ENCODE assay signal across 22 cellular contexts in genomic region chr18:23269931-23270330, GRCh38.
"Had no signal": no experiment of that assay in that cellular context is flagged by ENCODE, and none has a peak within 500 bp of the region (broad histone marks: within the 10 kb centered on the region; RNA-seq: fewer than 3 reads in every experiment).

No MANE protein-coding gene starts in this region.

- H3K9me3 ChIP-seq: prostate gland, right lobe of liver, suprapubic skin, thyroid gland had no signal

- H3K27me3 Mint-ChIP-seq: type B pancreatic cell had no signal

- H3K27me3 ChIP-seq: esophagus muscularis mucosa, gastroesophageal sphincter, right lobe of liver, suprapubic skin, thyroid gland had no signal

- H3K79me2 ChIP-seq: parathyroid adenoma had no signal

- H3K27ac ChIP-seq: epithelial cell of prostate, esophagus muscularis mucosa, gastroesophageal sphincter, left ventricle myocardium inferior, parathyroid adenoma, prostate gland, right lobe of liver, suprapubic skin, thyroid gland had no signal

- H3K4me1 ChIP-seq: esophagus muscularis mucosa, gastroesophageal sphincter, parathyroid adenoma, prostate gland, right lobe of liver, suprapubic skin, thyroid gland had no signal

- H3K36me3 ChIP-seq: esophagus muscularis mucosa, gastroesophageal sphincter, prostate gland, right lobe of liver, suprapubic skin, thyroid gland had no signal

- H3K4me3 ChIP-seq: esophagus muscularis mucosa, gastroesophageal sphincter, left ventricle myocardium inferior, lung, prostate gland, right lobe of liver, suprapubic skin, thyroid gland had no signal

- H3K27ac Mint-ChIP-seq: nephron progenitor cell; stimulated activated effector memory CD8-positive, alpha-beta T cell treated with anti-CD3 and anti-CD28 coated beads, Interleukin-12 subunit alpha, Interleukin-12 subunit beta, amount 100 ng/mL, for 72 hours; type B pancreatic cell had no signal

- DNase-seq: effector memory CD4-positive, alpha-beta T cell; glutamatergic neuron; kidney; left cardiac atrium; left ventricle myocardium inferior; mesenchymal stem cell; midbrain; nephron progenitor cell; retina; right lobe of liver; stimulated activated CD4-positive, alpha-beta T cell treated with anti-CD3 and anti-CD28 coated beads, Interleukin-4, amount 100 ng/mL, for 1 hour; stimulated activated CD8-positive, alpha-beta memory T cell treated with anti-CD3 and anti-CD28 coated beads, Interleukin-4, amount 100 ng/mL, for 48 hours; thyroid gland had no signal

- H3K4me3 Mint-ChIP-seq: nephron progenitor cell; stimulated activated effector memory CD8-positive, alpha-beta T cell treated with anti-CD3 and anti-CD28 coated beads, Interleukin-12 subunit alpha, Interleukin-12 subunit beta, amount 100 ng/mL, for 72 hours; type B pancreatic cell had no signal

- H3K36me3 Mint-ChIP-seq: stimulated activated effector memory CD8-positive, alpha-beta T cell treated with anti-CD3 and anti-CD28 coated beads, Interleukin-12 subunit alpha, Interleukin-12 subunit beta, amount 100 ng/mL, for 72 hours had no signal

- H2AFZ ChIP-seq: parathyroid adenoma had no signal

- ATAC-seq: gastroesophageal sphincter; left cardiac atrium; right lobe of liver; stimulated activated effector memory CD8-positive, alpha-beta T cell treated with anti-CD3 and anti-CD28 coated beads, Interleukin-12 subunit alpha, Interleukin-12 subunit beta, amount 100 ng/mL, for 72 hours had no signal

- H3K9ac ChIP-seq: parathyroid adenoma had no signal
